1 cellular context compared by ENCODE assay signal in the genomic region with DNA sequence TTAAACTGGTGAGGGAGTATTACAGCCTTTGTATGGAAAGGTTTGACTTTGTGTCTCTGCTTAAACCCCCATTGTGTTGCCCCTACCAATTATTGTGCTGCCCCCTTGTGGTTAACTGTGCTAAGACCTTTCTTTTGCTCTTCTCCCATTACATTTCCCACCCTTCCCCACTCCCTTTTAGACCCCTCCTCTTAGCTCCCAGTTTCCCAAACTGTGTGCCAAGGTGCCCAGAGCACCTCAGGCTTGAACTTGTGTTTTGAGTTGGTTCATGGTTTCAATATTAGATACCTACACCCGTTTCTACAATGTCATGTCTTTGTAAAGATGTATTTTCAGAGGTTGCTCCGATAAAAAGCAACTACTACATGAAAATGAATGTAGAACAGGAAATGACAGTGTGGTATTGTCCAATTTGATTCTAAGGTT.
TF ChIP-seq lines count a peak whose summit lies in the region.

No MANE protein-coding gene starts in this region.

TF ChIP-seq in GM23338, 12 proteins besides CTCF, POLR2A, EP300 and RAD21 (continued from another document):
- TF ChIP-seq POLR2AphosphoS5 (IDR thresholded peaks at IDR 0.05; ENCODE audit: low read depth): no peak
- no peak for TF ChIP-seq ZNF462 (CRISPR knock-in tag; IDR thresholded peaks at IDR 0.05)
- no peak for TF ChIP-seq EZH2phosphoT487 (IDR thresholded peaks at IDR 0.05; ENCODE audit: unreplicated experiment)
- no peak for TF ChIP-seq ETS1 (IDR thresholded peaks at IDR 0.05)
- no peak for TF ChIP-seq CREB1 (CRISPR knock-in tag; IDR thresholded peaks at IDR 0.05; ENCODE audit: low read depth)
- TF ChIP-seq NANOG (IDR thresholded peaks at IDR 0.05; ENCODE audit: borderline replicate concordance): no peak
